8 cellular contexts compared by ENCODE assay signal in genomic region chr5:179700401-179700918, GRCh38. TPM values are rescaled to one million over a fixed set of nuclear protein-coding genes. Genes with fewer than 3 reads are reported as not detected.
A peak's percentile ranks its signal among the peaks of the same experiment; 100 is the strongest.
DNase-seq lines count a peak whose midpoint lies in the region; TF ChIP-seq lines count a peak whose summit lies in the region.

No MANE protein-coding gene starts in this region.

- H2AFZ ChIP-seq in neural cell (ENCODE audit: low read depth, low read length), result no peak overlapping the region

- no peaks in the 10 kb centered on the region for H3K9me3 ChIP-seq in colonic mucosa
- H3K9me3 ChIP-seq in neural cell (ENCODE audit: low read length), result no peaks in the 10 kb centered on the region

- H3K9ac ChIP-seq in colonic mucosa (ENCODE audit: low read depth in 2 of 2, low read length in 2 of 2), result peak overlapping the region; percentile 0 to 3
- H3K9ac ChIP-seq in neural cell (ENCODE audit: low read length), result peak overlapping the region; percentile 94

- H4K20me1 ChIP-seq in neural cell (ENCODE audit: insufficient read depth), result peaks cover 4% of the 10 kb centered on the region

- H3K27ac ChIP-seq in colonic mucosa (no peak overlapping the region), neural cell (ENCODE audit: low read length) (peak overlapping the region; percentile 86)

- TF ChIP-seq POLR2A in lower leg skin (IDR thresholded peaks at IDR 0.05), result no peak

- H3K27me3 ChIP-seq in colonic mucosa, result no peaks in the 10 kb centered on the region
- no peaks in the 10 kb centered on the region for H3K27me3 ChIP-seq in neural cell (ENCODE audit: insufficient read depth, low read depth, low read length)

- peak overlapping the region; percentile 72 for H3K4me3 ChIP-seq in colonic mucosa
- peak overlapping the region; percentile 95 for H3K4me3 ChIP-seq in neural cell (ENCODE audit: low read length)
- no peak overlapping the region for H3K4me3 ChIP-seq in lower leg skin (ENCODE audit: low read depth, poor library complexity, severe bottlenecking)

- H3F3A ChIP-seq in neural cell (ENCODE audit: insufficient read depth, low read length, poor library complexity, severe bottlenecking), result no peaks in the 10 kb centered on the region

- no peak for TF ChIP-seq EP300 in neural cell (conservative IDR thresholded peaks at IDR 0.05; ENCODE audit: poor library complexity, severe bottlenecking)

- peak overlapping the region; percentile 82 for H3K4me2 ChIP-seq in neural cell (ENCODE audit: low read length)

- TF ChIP-seq CTCF in colonic mucosa (IDR thresholded peaks at IDR 0.05) (no peak), neural cell (IDR thresholded peaks at IDR 0.05; ENCODE audit: poor library complexity, severe bottlenecking) (no peak), lower leg skin (IDR thresholded peaks at IDR 0.05) (no peak)

- intact Hi-C loops in colonic mucosa (cut with DNase I) (no loop called here), lower leg skin (cut with DNase I; ENCODE audit: low total_unique reads) (no loop called here)

- DNase-seq in D341Med (ENCODE audit: low spot score), result peak; percentile 29
- DNase-seq in NAMALWA (ENCODE audit: low spot score), result peak; percentile 30
- DNase-seq in colonic mucosa, result no peak
- no peak for DNase-seq in anterior cingulate cortex (lab: John Stamatoyannopoulos, UW)
- DNase-seq in NCI-H524 treated with DMSO at 0.1 percent for 48 hours (lab: John Stamatoyannopoulos, UW), result no peak
- DNase-seq in lower leg skin (ENCODE audit: low spot score in 2 of 2), result no peak
- no peak for DNase-seq in NCI-H526 (lab: John Stamatoyannopoulos, UW)

- 53 to 57% methylated on average over 7 of the region's 7 CpGs for WGBS in lower leg skin, 2 donors

- H3K79me2 ChIP-seq in neural cell (replicated peaks; ENCODE audit: insufficient read depth, low read length), result peaks cover 58% of the 10 kb centered on the region

- TF ChIP-seq RAD21 in neural cell (conservative IDR thresholded peaks at IDR 0.05), result no peak

- peaks cover 15% of the 10 kb centered on the region for H3K4me1 ChIP-seq in colonic mucosa

- no peaks in the 10 kb centered on the region for H3K9me2 ChIP-seq in neural cell (ENCODE audit: insufficient read depth, low read length)

- H3K36me3 ChIP-seq in colonic mucosa (no peaks in the 10 kb centered on the region), neural cell (ENCODE audit: insufficient read depth, low read length) (no peaks in the 10 kb centered on the region)

TF ChIP-seq in neural cell, 6 proteins besides CTCF, POLR2A, EP300 and RAD21:
- TF ChIP-seq EZH2 (IDR thresholded peaks at IDR 0.05; ENCODE audit: borderline replicate concordance, insufficient read depth, low read length, poor library complexity, severe bottlenecking), result no peak
- no peak for TF ChIP-seq TAF1 (IDR thresholded peaks at IDR 0.05; ENCODE audit: low read depth)
- TF ChIP-seq REST (IDR thresholded peaks at IDR 0.05; ENCODE audit: borderline replicate concordance), result no peak
- no peak for TF ChIP-seq MXI1 (conservative IDR thresholded peaks at IDR 0.05; ENCODE audit: poor library complexity, severe bottlenecking)
- no peak for TF ChIP-seq POLR2AphosphoS5 (IDR thresholded peaks at IDR 0.05)
- TF ChIP-seq SMC3 (conservative IDR thresholded peaks at IDR 0.05; ENCODE audit: poor library complexity), result no peak

RNA-seq across cellular contexts. Expression of gene CANX, which starts 1.7 kb away (rescaled TPM):
- total RNA-seq in colonic mucosa (100 to 1,000 TPM; 571 to 818 TPM), lower leg skin (100 to 1,000 TPM; 183 to 307 (median 253) TPM)
- 227 and 232 TPM in 2 replicates for polyA plus RNA-seq in neural cell
- 346 and 374 TPM in 2 replicates for polyA minus RNA-seq in neural cell

RNA-seq across cellular contexts. Expression of gene CBY3, which starts 19.6 kb away (rescaled TPM):
- total RNA-seq in colonic mucosa (not detected), lower leg skin (not detected)
- 0.90 TPM in 1 of 2 replicates, not detected in the other for polyA plus RNA-seq in neural cell
- not detected in 2 replicates for polyA minus RNA-seq in neural cell

RNA-seq across cellular contexts. Expression of gene MAML1, which starts 32.2 kb away (rescaled TPM):
- total RNA-seq in colonic mucosa (10 to 100 TPM; 29.7 TPM), lower leg skin (10 to 100 TPM; 25.5 to 46.8 (median 31.5) TPM)
- polyA plus RNA-seq in neural cell, result 6.8 and 8.4 TPM in 2 replicates
- 21.8 and 22.9 TPM in 2 replicates for polyA minus RNA-seq in neural cell

Comparison
In these comparisons a context has a peak if more than half of its experiments do, and no peak if none do; other contexts are left out.
1. DNase-seq: peak in D341Med (single experiment) and NAMALWA (single experiment); none in colonic mucosa (single experiment), anterior cingulate cortex (0 of 58), NCI-H524 treated with DMSO at 0.1 percent for 48 hours (single experiment), lower leg skin (0 of 2) and NCI-H526 (0 of 2).